Comparison of ENCODE assay signal across 8 cellular contexts in genomic region chr20:51801220-51801991, GRCh38. TPM values are rescaled to one million over a fixed set of nuclear protein-coding genes. Genes with fewer than 3 reads are reported as not detected.
DNase-seq lines count a peak whose midpoint lies in the region; ATAC-seq and TF ChIP-seq lines count a peak whose summit lies in the region.

No MANE protein-coding gene starts in this region.

- peaks cover 11 to 28% (median 17%) of the 10 kb centered on the region in 3 donors for H3K4me1 ChIP-seq in esophagus squamous epithelium
- H3K4me1 ChIP-seq in parathyroid adenoma, result no peaks in the 10 kb centered on the region

- 0 to 3% methylated on average over 12 to 16 of the region's 53 CpGs for WGBS in esophagus squamous epithelium, 2 donors

- no peak for TF ChIP-seq CTCF in esophagus squamous epithelium (IDR thresholded peaks at IDR 0.05)
- TF ChIP-seq CTCF in parathyroid adenoma (IDR thresholded peaks at IDR 0.05), result peak; percentile 26

- intact Hi-C loops in esophagus squamous epithelium (cut with DNase I), result loop anchor here (10.0 kb wide), 1 partner anchor 283 kb away; no protein-coding TSS in a partner anchor

- H3K27ac ChIP-seq in esophagus squamous epithelium (peak overlapping the region in 1 of 4 donors; percentile 13), parathyroid adenoma (peak overlapping the region; percentile 33)

- H3K27me3 ChIP-seq in esophagus squamous epithelium (peaks cover 0 to 67% (median 6%) of the 10 kb centered on the region in 4 donors), parathyroid adenoma (ENCODE audit: control insufficient read depth, insufficient read depth, low read length) (no peaks in the 10 kb centered on the region)

- no peaks in the 10 kb centered on the region for H3K79me2 ChIP-seq in parathyroid adenoma

- H2AFZ ChIP-seq in parathyroid adenoma, result peak overlapping the region; percentile 94

- peak overlapping the region; percentile 25 to 66 (median 45) for H3K4me3 ChIP-seq in esophagus squamous epithelium
- peak overlapping the region; percentile 71 for H3K4me3 ChIP-seq in parathyroid adenoma (ENCODE audit: low read depth, low read length)

- no peaks in the 10 kb centered on the region for H3K36me3 ChIP-seq in esophagus squamous epithelium
- no peaks in the 10 kb centered on the region for H3K36me3 ChIP-seq in parathyroid adenoma (ENCODE audit: control insufficient read depth, insufficient read depth, low read length)

- H3K9ac ChIP-seq in parathyroid adenoma, result no peak overlapping the region

- H3K9me3 ChIP-seq in esophagus squamous epithelium (no peaks in the 10 kb centered on the region), parathyroid adenoma (ENCODE audit: control insufficient read depth, low read length) (no peaks in the 10 kb centered on the region)

- DNase-seq in D341Med (ENCODE audit: low spot score), result peak; percentile 40
- DNase-seq in NOMO-1 treated with dmso at 0.1 percent for 144 hours (lab: John Stamatoyannopoulos, UW; ENCODE audit: unreplicated experiment), result peak; percentile 49
- DNase-seq in esophagus squamous epithelium (lab: John Stamatoyannopoulos, UW), result no peak
- no peak for DNase-seq in NCI-H2081 (lab: John Stamatoyannopoulos, UW)

- ATAC-seq in activated CD4-positive, CD25-positive, alpha-beta regulatory T cell treated with anti-CD3 and anti-CD28 coated beads, Interleukin-2, amount 50 U/mL, for 24 hours, result no peak
- ATAC-seq in GM19351 (IDR thresholded peaks at IDR 0.05; ENCODE audit: unreplicated experiment) (no peak), GM18519 (IDR thresholded peaks at IDR 0.05; ENCODE audit: low FRiP score, unreplicated experiment) (no peak)

- peak overlapping the region; percentile 91 for H3K4me2 ChIP-seq in parathyroid adenoma (ENCODE audit: low read length)

- no peak for TF ChIP-seq POLR2A in esophagus squamous epithelium (IDR thresholded peaks at IDR 0.05)

RNA-seq across cellular contexts. Expression of gene SALL4, which starts 0.9 kb away (rescaled TPM):
- under 1 TPM in 3 of 4 donors, not detected in 1; 0.04 to 0.76 (median 0.26) TPM for total RNA-seq in esophagus squamous epithelium

RNA-seq across cellular contexts. Expression of gene ATP9A, which starts 33.2 kb away (rescaled TPM):
- 10 to 100 TPM; 17.6 to 28.2 (median 19.5) TPM for total RNA-seq in esophagus squamous epithelium

Comparison
In these comparisons a context has a peak if more than half of its experiments do, and no peak if none do; other contexts are left out.
1. DNase-seq: peak in D341Med (single experiment) and NOMO-1 treated with dmso at 0.1 percent for 144 hours (single experiment); none in esophagus squamous epithelium (single experiment) and NCI-H2081 (0 of 2).